Comparison of ENCODE assay signal across 8 cellular contexts in genomic region chr10:29949411-29950011, GRCh38.
DNase-seq lines count a peak whose midpoint lies in the region; ATAC-seq, FAIRE-seq and TF ChIP-seq lines count a peak whose summit lies in the region.

No MANE protein-coding gene starts in this region.

- CTCF ChIA-PET in activated CD8-positive, alpha-beta memory T cell treated with anti-CD3 and anti-CD28 coated beads, Interleukin-2, amount 10 ng/mL, durations not matched to agents 7 days and 5 days (lab: Charles Lee): no interaction called here

- no peaks in the 10 kb centered on the region for H3K27me3 ChIP-seq in brain microvascular endothelial cell (replicated peaks)
- H3K27me3 ChIP-seq in lung (ENCODE audit: control insufficient read depth, insufficient read depth): no peaks in the 10 kb centered on the region

- H3K9me3 Mint-ChIP-seq in activated CD8-positive, alpha-beta memory T cell treated with anti-CD3 and anti-CD28 coated beads, Interleukin-2, amount 10 ng/mL, durations not matched to agents 7 days and 5 days (ENCODE audit: low read depth): no peaks in the 10 kb centered on the region

- peaks cover 7% of the 10 kb centered on the region for H3K4me1 Mint-ChIP-seq in activated CD8-positive, alpha-beta memory T cell treated with anti-CD3 and anti-CD28 coated beads, Interleukin-2, amount 10 ng/mL, durations not matched to agents 7 days and 5 days

- H3K27me3 Mint-ChIP-seq in activated CD8-positive, alpha-beta memory T cell treated with anti-CD3 and anti-CD28 coated beads, Interleukin-2, amount 10 ng/mL, durations not matched to agents 7 days and 5 days: no peaks in the 10 kb centered on the region

- H3K4me3 ChIP-seq in brain microvascular endothelial cell (ENCODE audit: low read depth, low read length) (no peak overlapping the region), lung (no peak overlapping the region)

- no peak overlapping the region for H3K27ac Mint-ChIP-seq in activated CD8-positive, alpha-beta memory T cell treated with anti-CD3 and anti-CD28 coated beads, Interleukin-2, amount 10 ng/mL, durations not matched to agents 7 days and 5 days

- H3K4me3 Mint-ChIP-seq in activated CD8-positive, alpha-beta memory T cell treated with anti-CD3 and anti-CD28 coated beads, Interleukin-2, amount 10 ng/mL, durations not matched to agents 7 days and 5 days: no peak overlapping the region

- DNase-seq in A172 (ENCODE audit: low spot score): peak; percentile 95
- DNase-seq in HTR-8/SVneo (ENCODE audit: insufficient read length, low spot score): peak; percentile 81
- DNase-seq in brain microvascular endothelial cell: peak; percentile 87
- DNase-seq in lung (ENCODE audit: low spot score): no peak
- no peak for DNase-seq in activated CD8-positive, alpha-beta memory T cell treated with anti-CD3 and anti-CD28 coated beads, Interleukin-2, amount 10 ng/mL, durations not matched to agents 7 days and 5 days
- DNase-seq in activated CD4-positive, CD25-positive, alpha-beta regulatory T cell treated with anti-CD3 and anti-CD28 coated beads, Interleukin-2, amount 50 U/mL, for 72 hours: no peak

- ATAC-seq in lung (ENCODE audit: insufficient read depth, low FRiP score) (no peak), HG03039 (IDR thresholded peaks at IDR 0.05; ENCODE audit: unreplicated experiment) (no peak), GM18498 (IDR thresholded peaks at IDR 0.05; ENCODE audit: unreplicated experiment) (no peak)
- no peak for ATAC-seq in activated CD8-positive, alpha-beta memory T cell treated with anti-CD3 and anti-CD28 coated beads, Interleukin-2, amount 10 ng/mL, durations not matched to agents 7 days and 5 days

- in situ Hi-C loops in brain microvascular endothelial cell (cut with HindIII; ENCODE audit: low pct_ligation_motif_present, low sequenced_read_pairs): no loop called here

- no peak for FAIRE-seq in HTR-8/SVneo (lab: Jason Lieb, UNC)

- H3K4me1 ChIP-seq in lung (ENCODE audit: control insufficient read depth in 2 of 2, insufficient read depth in 2 of 2, low read length in 2 of 2): peaks cover 0 to 9% of the 10 kb centered on the region in 2 donors

- H3K36me3 ChIP-seq in brain microvascular endothelial cell (replicated peaks) (no peaks in the 10 kb centered on the region), lung (ENCODE audit: control insufficient read depth in 2 of 2, insufficient read depth in 2 of 2, low read length in 2 of 2) (no peaks in the 10 kb centered on the region)

- H3K9me3 ChIP-seq in lung (ENCODE audit: control insufficient read depth in 2 of 2, insufficient read depth in 1 of 2, low read length in 1 of 2): no peaks in the 10 kb centered on the region

- no peaks in the 10 kb centered on the region for H3K36me3 Mint-ChIP-seq in activated CD8-positive, alpha-beta memory T cell treated with anti-CD3 and anti-CD28 coated beads, Interleukin-2, amount 10 ng/mL, durations not matched to agents 7 days and 5 days

- TF ChIP-seq CTCF in brain microvascular endothelial cell (IDR thresholded peaks at IDR 0.05; ENCODE audit: low read depth, low read length, missing control alignments) (no peak), lung (IDR thresholded peaks at IDR 0.05; ENCODE audit: control extremely low read depth, extremely low read depth) (no peak)

- peak overlapping the region; percentile 97 for H3K27ac ChIP-seq in brain microvascular endothelial cell
- H3K27ac ChIP-seq in lung (ENCODE audit: low read depth in 1 of 2, low read length in 1 of 2): peak overlapping the region; percentile 14 to 27

- WGBS in lung, 2 donors: 34 to 38% methylated on average over 5 of the region's 5 CpGs

Comparison
In these comparisons a context has a peak if more than half of its experiments do, and no peak if none do; other contexts are left out.
1. DNase-seq: peak in A172 (single experiment), HTR-8/SVneo (single experiment) and brain microvascular endothelial cell (single experiment); none in lung (single experiment), activated CD8-positive, alpha-beta memory T cell treated with anti-CD3 and anti-CD28 coated beads, Interleukin-2, amount 10 ng/mL, durations not matched to agents 7 days and 5 days (single experiment) and activated CD4-positive, CD25-positive, alpha-beta regulatory T cell treated with anti-CD3 and anti-CD28 coated beads, Interleukin-2, amount 50 U/mL, for 72 hours (single experiment).